Comparison of ENCODE assay signal across 16 cellular contexts in the genomic region with DNA sequence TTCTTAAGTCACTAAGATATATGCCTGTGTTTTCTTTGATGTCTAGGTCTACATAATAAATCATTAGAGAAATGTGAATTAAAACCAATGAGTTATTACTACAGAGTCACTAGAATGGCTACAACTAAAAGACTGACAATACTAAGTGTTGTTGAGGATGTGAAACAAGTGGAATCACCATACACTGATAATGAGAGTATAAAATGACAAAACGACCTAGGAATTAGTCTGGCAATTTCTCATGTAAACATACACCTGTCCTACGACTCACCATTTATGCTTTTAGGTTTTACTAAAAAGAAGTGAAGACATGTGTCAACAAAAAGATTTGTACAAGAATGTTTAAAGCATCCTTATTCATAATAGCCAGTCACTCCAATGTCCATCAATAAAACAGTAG.
DNase-seq lines count a peak whose midpoint lies in the region; ATAC-seq and TF ChIP-seq lines count a peak whose summit lies in the region.
"Had no signal": no experiment of that assay in that cellular context is flagged by ENCODE, and none has a peak within 500 bp of the region (broad histone marks: within the 10 kb centered on the region; RNA-seq: fewer than 3 reads in every experiment).

No MANE protein-coding gene starts in this region.

- peaks cover 1% of the 10 kb centered on the region for H3K9me3 Mint-ChIP-seq in activated CD8-positive, alpha-beta T cell treated with anti-CD3 and anti-CD28 coated beads for 36 hours
- peaks cover 9% of the 10 kb centered on the region for H3K9me3 Mint-ChIP-seq in activated CD8-positive, alpha-beta T cell treated with anti-CD3 and anti-CD28 coated beads, Interleukin-2, amount 10 ng/mL, durations not matched to agents 7 days and 5 days (ENCODE audit: insufficient read depth)
- H3K9me3 Mint-ChIP-seq in activated naive CD8-positive, alpha-beta T cell (ENCODE audit: low read depth): peaks cover under 1% of the 10 kb centered on the region
- no peaks in the 10 kb centered on the region for H3K9me3 Mint-ChIP-seq in activated naive CD8-positive, alpha-beta T cell treated with anti-CD3 and anti-CD28 coated beads for 36 hours
- no peaks in the 10 kb centered on the region for H3K9me3 Mint-ChIP-seq in stimulated activated effector memory CD8-positive, alpha-beta T cell treated with anti-CD3 and anti-CD28 coated beads, Interleukin-12 subunit alpha, Interleukin-12 subunit beta, amount 100 ng/mL, for 72 hours
- H3K9me3 Mint-ChIP-seq in T-helper 2 cell treated with Interferon-gamma antibody and Interleukin-4, amounts not matched to agents 5 μg/mL and 100 μg/mL, for 36 hours: no peaks in the 10 kb centered on the region
- H3K9me3 Mint-ChIP-seq: CD4-positive, alpha-beta memory T cell had no signal

- POLR2A ChIA-PET in activated CD8-positive, alpha-beta T cell treated with anti-CD3 and anti-CD28 coated beads for 36 hours (lab: Charles Lee): no interaction called here
- POLR2A ChIA-PET in activated CD8-positive, alpha-beta T cell treated with anti-CD3 and anti-CD28 coated beads, Interleukin-2, amount 10 ng/mL, durations not matched to agents 7 days and 5 days (lab: Charles Lee): no interaction called here

- peak overlapping the region; percentile 95 for H3K27ac Mint-ChIP-seq in activated CD8-positive, alpha-beta T cell treated with anti-CD3 and anti-CD28 coated beads for 36 hours
- no peak overlapping the region for H3K27ac Mint-ChIP-seq in activated CD8-positive, alpha-beta T cell treated with anti-CD3 and anti-CD28 coated beads, Interleukin-2, amount 10 ng/mL, durations not matched to agents 7 days and 5 days
- H3K27ac Mint-ChIP-seq in activated naive CD8-positive, alpha-beta T cell: peak overlapping the region; percentile 66
- H3K27ac Mint-ChIP-seq in activated naive CD8-positive, alpha-beta T cell treated with anti-CD3 and anti-CD28 coated beads for 36 hours: no peak overlapping the region
- peak overlapping the region; percentile 84 for H3K27ac Mint-ChIP-seq in T-helper 17 cell
- H3K27ac Mint-ChIP-seq in stimulated activated effector memory CD8-positive, alpha-beta T cell treated with anti-CD3 and anti-CD28 coated beads, Interleukin-12 subunit alpha, Interleukin-12 subunit beta, amount 100 ng/mL, for 72 hours: no peak overlapping the region
- no peak overlapping the region for H3K27ac Mint-ChIP-seq in T-helper 2 cell treated with Interferon-gamma antibody and Interleukin-4, amounts not matched to agents 5 μg/mL and 100 μg/mL, for 36 hours

- H3K27me3 Mint-ChIP-seq in activated CD8-positive, alpha-beta T cell treated with anti-CD3 and anti-CD28 coated beads for 36 hours: no peaks in the 10 kb centered on the region
- H3K27me3 Mint-ChIP-seq in activated CD8-positive, alpha-beta T cell treated with anti-CD3 and anti-CD28 coated beads, Interleukin-2, amount 10 ng/mL, durations not matched to agents 7 days and 5 days (ENCODE audit: low read depth): no peaks in the 10 kb centered on the region
- H3K27me3 Mint-ChIP-seq in activated naive CD8-positive, alpha-beta T cell: no peaks in the 10 kb centered on the region
- no peaks in the 10 kb centered on the region for H3K27me3 Mint-ChIP-seq in activated naive CD8-positive, alpha-beta T cell treated with anti-CD3 and anti-CD28 coated beads for 36 hours
- no peaks in the 10 kb centered on the region for H3K27me3 Mint-ChIP-seq in T-helper 17 cell
- no peaks in the 10 kb centered on the region for H3K27me3 Mint-ChIP-seq in T-helper 2 cell treated with Interferon-gamma antibody and Interleukin-4, amounts not matched to agents 5 μg/mL and 100 μg/mL, for 36 hours (ENCODE audit: low read depth)
- H3K27me3 Mint-ChIP-seq: CD4-positive, alpha-beta memory T cell had no signal

- intact Hi-C loops in activated CD8-positive, alpha-beta T cell treated with anti-CD3 and anti-CD28 coated beads for 36 hours (cut with micrococcal nuclease): no loop called here

- no peak for TF ChIP-seq CTCF in activated CD8-positive, alpha-beta T cell treated with anti-CD3 and anti-CD28 coated beads for 36 hours (IDR thresholded peaks at IDR 0.05)

- no peak overlapping the region for H3K4me3 Mint-ChIP-seq in activated CD8-positive, alpha-beta T cell treated with anti-CD3 and anti-CD28 coated beads for 36 hours
- H3K4me3 Mint-ChIP-seq in activated CD8-positive, alpha-beta T cell treated with anti-CD3 and anti-CD28 coated beads, Interleukin-2, amount 10 ng/mL, durations not matched to agents 7 days and 5 days: no peak overlapping the region
- H3K4me3 Mint-ChIP-seq in activated naive CD8-positive, alpha-beta T cell: no peak overlapping the region
- H3K4me3 Mint-ChIP-seq in activated naive CD8-positive, alpha-beta T cell treated with anti-CD3 and anti-CD28 coated beads for 36 hours: no peak overlapping the region
- no peak overlapping the region for H3K4me3 Mint-ChIP-seq in T-helper 17 cell
- no peak overlapping the region for H3K4me3 Mint-ChIP-seq in stimulated activated effector memory CD8-positive, alpha-beta T cell treated with anti-CD3 and anti-CD28 coated beads, Interleukin-12 subunit alpha, Interleukin-12 subunit beta, amount 100 ng/mL, for 72 hours
- no peak overlapping the region for H3K4me3 Mint-ChIP-seq in T-helper 2 cell treated with Interferon-gamma antibody and Interleukin-4, amounts not matched to agents 5 μg/mL and 100 μg/mL, for 36 hours

- DNase-seq in activated CD8-positive, alpha-beta T cell treated with anti-CD3 and anti-CD28 coated beads for 36 hours: no peak
- no peak for DNase-seq in activated CD8-positive, alpha-beta T cell treated with anti-CD3 and anti-CD28 coated beads, Interleukin-2, amount 10 ng/mL, durations not matched to agents 7 days and 5 days
- DNase-seq in activated naive CD8-positive, alpha-beta T cell treated with anti-CD3 and anti-CD28 coated beads for 36 hours: no peak
- no peak for DNase-seq in T-helper 17 cell
- DNase-seq in stimulated activated effector memory CD8-positive, alpha-beta T cell treated with anti-CD3 and anti-CD28 coated beads, Interleukin-12 subunit alpha, Interleukin-12 subunit beta, amount 100 ng/mL, for 72 hours (ENCODE audit: low spot score in 2 of 2): no peak
- no peak for DNase-seq in T-helper 2 cell treated with Interferon-gamma antibody and Interleukin-4, amounts not matched to agents 5 μg/mL and 100 μg/mL, for 36 hours (ENCODE audit: low spot score)
- DNase-seq: ACHN; C1 segment of cervical spinal cord; CD4-positive, alpha-beta memory T cell; COR-L47; DMS153; DMS79 treated with DMSO at 0.1 percent for 48 hours; GDM1; IMR-90 had no signal

- H3K4me1 Mint-ChIP-seq in activated CD8-positive, alpha-beta T cell treated with anti-CD3 and anti-CD28 coated beads for 36 hours (ENCODE audit: low read depth): peaks cover 43% of the 10 kb centered on the region
- peaks cover 27% of the 10 kb centered on the region for H3K4me1 Mint-ChIP-seq in activated CD8-positive, alpha-beta T cell treated with anti-CD3 and anti-CD28 coated beads, Interleukin-2, amount 10 ng/mL, durations not matched to agents 7 days and 5 days (ENCODE audit: low read depth)
- H3K4me1 Mint-ChIP-seq in activated naive CD8-positive, alpha-beta T cell (ENCODE audit: low read depth): peaks cover 46% of the 10 kb centered on the region
- H3K4me1 Mint-ChIP-seq in activated naive CD8-positive, alpha-beta T cell treated with anti-CD3 and anti-CD28 coated beads for 36 hours: peaks cover 37% of the 10 kb centered on the region
- peaks cover 13% of the 10 kb centered on the region for H3K4me1 Mint-ChIP-seq in T-helper 17 cell
- peaks cover 20% of the 10 kb centered on the region for H3K4me1 Mint-ChIP-seq in stimulated activated effector memory CD8-positive, alpha-beta T cell treated with anti-CD3 and anti-CD28 coated beads, Interleukin-12 subunit alpha, Interleukin-12 subunit beta, amount 100 ng/mL, for 72 hours
- peaks cover 21% of the 10 kb centered on the region for H3K4me1 Mint-ChIP-seq in T-helper 2 cell treated with Interferon-gamma antibody and Interleukin-4, amounts not matched to agents 5 μg/mL and 100 μg/mL, for 36 hours (ENCODE audit: low read depth)

- peaks cover 9% of the 10 kb centered on the region for H3K36me3 Mint-ChIP-seq in activated CD8-positive, alpha-beta T cell treated with anti-CD3 and anti-CD28 coated beads for 36 hours (ENCODE audit: low read depth)
- peaks cover 32% of the 10 kb centered on the region for H3K36me3 Mint-ChIP-seq in activated CD8-positive, alpha-beta T cell treated with anti-CD3 and anti-CD28 coated beads, Interleukin-2, amount 10 ng/mL, durations not matched to agents 7 days and 5 days (ENCODE audit: low read depth)
- H3K36me3 Mint-ChIP-seq in activated naive CD8-positive, alpha-beta T cell: peaks cover 14% of the 10 kb centered on the region
- peaks cover 7% of the 10 kb centered on the region for H3K36me3 Mint-ChIP-seq in activated naive CD8-positive, alpha-beta T cell treated with anti-CD3 and anti-CD28 coated beads for 36 hours
- H3K36me3 Mint-ChIP-seq in T-helper 17 cell (ENCODE audit: low read depth): no peaks in the 10 kb centered on the region
- H3K36me3 Mint-ChIP-seq in stimulated activated effector memory CD8-positive, alpha-beta T cell treated with anti-CD3 and anti-CD28 coated beads, Interleukin-12 subunit alpha, Interleukin-12 subunit beta, amount 100 ng/mL, for 72 hours: no peaks in the 10 kb centered on the region
- peaks cover 33% of the 10 kb centered on the region for H3K36me3 Mint-ChIP-seq in T-helper 2 cell treated with Interferon-gamma antibody and Interleukin-4, amounts not matched to agents 5 μg/mL and 100 μg/mL, for 36 hours (ENCODE audit: low read depth)

- CTCF ChIA-PET in activated CD8-positive, alpha-beta T cell treated with anti-CD3 and anti-CD28 coated beads for 36 hours (lab: Charles Lee): no interaction called here
- CTCF ChIA-PET in activated CD8-positive, alpha-beta T cell treated with anti-CD3 and anti-CD28 coated beads, Interleukin-2, amount 10 ng/mL, durations not matched to agents 7 days and 5 days (lab: Charles Lee): no interaction called here

- no peak for ATAC-seq in activated CD8-positive, alpha-beta T cell treated with anti-CD3 and anti-CD28 coated beads for 36 hours
- no peak for ATAC-seq in activated CD8-positive, alpha-beta T cell treated with anti-CD3 and anti-CD28 coated beads, Interleukin-2, amount 10 ng/mL, durations not matched to agents 7 days and 5 days
- ATAC-seq in T-helper 17 cell (no peak), GM18868 (IDR thresholded peaks at IDR 0.05; ENCODE audit: unreplicated experiment) (no peak)
- peak; percentile 56 for ATAC-seq in stimulated activated effector memory CD8-positive, alpha-beta T cell treated with anti-CD3 and anti-CD28 coated beads, Interleukin-12 subunit alpha, Interleukin-12 subunit beta, amount 100 ng/mL, for 72 hours

- H3K9me3 ChIP-seq in T-helper 17 cell (ENCODE audit: control insufficient read depth, low read length, poor library complexity, severe bottlenecking): no peaks in the 10 kb centered on the region

Comparison
In these comparisons a context has a peak if more than half of its experiments do, and no peak if none do; other contexts are left out.
1. H3K27ac Mint-ChIP-seq: peak in activated CD8-positive, alpha-beta T cell treated with anti-CD3 and anti-CD28 coated beads for 36 hours (single experiment), activated naive CD8-positive, alpha-beta T cell (single experiment) and T-helper 17 cell (single experiment); none in activated CD8-positive, alpha-beta T cell treated with anti-CD3 and anti-CD28 coated beads, Interleukin-2, amount 10 ng/mL, durations not matched to agents 7 days and 5 days (single experiment), activated naive CD8-positive, alpha-beta T cell treated with anti-CD3 and anti-CD28 coated beads for 36 hours (single experiment), stimulated activated effector memory CD8-positive, alpha-beta T cell treated with anti-CD3 and anti-CD28 coated beads, Interleukin-12 subunit alpha, Interleukin-12 subunit beta, amount 100 ng/mL, for 72 hours (single experiment) and T-helper 2 cell treated with Interferon-gamma antibody and Interleukin-4, amounts not matched to agents 5 μg/mL and 100 μg/mL, for 36 hours (single experiment).